In genomic region chr6:72748759-72749158, GRCh38 we compare ENCODE assay signal across 11 cellular contexts.
A peak's percentile ranks its signal among the peaks of the same experiment; 100 is the strongest.
DNase-seq lines count a peak whose midpoint lies in the region; ATAC-seq and TF ChIP-seq lines count a peak whose summit lies in the region.
"Had no signal": no experiment of that assay in that cellular context is flagged by ENCODE, and none has a peak within 500 bp of the region (broad histone marks: within the 10 kb centered on the region; RNA-seq: fewer than 3 reads in every experiment).

No MANE protein-coding gene starts in this region.

- TF ChIP-seq CTCF in GM12865 (IDR thresholded peaks at IDR 0.05; ENCODE audit: insufficient read depth, low read depth, low read length, missing control alignments) (no peak), HFF-Myc (IDR thresholded peaks at IDR 0.05; ENCODE audit: low read depth, low read length, missing control alignments) (no peak), osteoblast (IDR thresholded peaks at IDR 0.05; ENCODE audit: extremely low read depth, low read depth, low read length) (no peak), GM20000 (IDR thresholded peaks at IDR 0.05; ENCODE audit: extremely low read depth, missing control alignments) (no peak), suprapubic skin (IDR thresholded peaks at IDR 0.05) (no peak)

- H3K36me3 ChIP-seq in osteoblast (ENCODE audit: insufficient read depth, low read length) = no peaks in the 10 kb centered on the region
- no peaks in the 10 kb centered on the region for H3K36me3 ChIP-seq in suprapubic skin
- H3K36me3 ChIP-seq: esophagus squamous epithelium had no signal

- ATAC-seq in HG02798 (IDR thresholded peaks at IDR 0.05; ENCODE audit: poor library complexity, unreplicated experiment) = no peak

- peaks cover 7% of the 10 kb centered on the region for H3K4me1 ChIP-seq in osteoblast (ENCODE audit: insufficient read depth, low read length)
- peaks cover 7% of the 10 kb centered on the region for H3K4me1 ChIP-seq in suprapubic skin

- no peak overlapping the region for H2AFZ ChIP-seq in osteoblast (ENCODE audit: low read length)

- H3K4me3 ChIP-seq in GM12865 (ENCODE audit: low read depth, low read length) = no peak overlapping the region
- H3K4me3 ChIP-seq in HFF-Myc (replicated peaks; ENCODE audit: low read depth, low read length) = no peak overlapping the region
- no peak overlapping the region for H3K4me3 ChIP-seq in osteoblast (ENCODE audit: insufficient read depth, low read length)
- no peak overlapping the region for H3K4me3 ChIP-seq in suprapubic skin
- H3K4me3 ChIP-seq: esophagus squamous epithelium had no signal

- no peaks in the 10 kb centered on the region for H3K79me2 ChIP-seq in osteoblast (ENCODE audit: insufficient read depth, low read length)

- H3K4me2 ChIP-seq in osteoblast (ENCODE audit: insufficient read depth, low read length) = no peak overlapping the region

- TF ChIP-seq EP300 in suprapubic skin (IDR thresholded peaks at IDR 0.05) = no peak

- H3K9me3 ChIP-seq in osteoblast (ENCODE audit: low read depth, low read length) (no peaks in the 10 kb centered on the region), suprapubic skin (no peaks in the 10 kb centered on the region)
- H3K9me3 ChIP-seq: esophagus squamous epithelium had no signal

- TF ChIP-seq POLR2A in suprapubic skin (IDR thresholded peaks at IDR 0.05) = no peak

- H4K20me1 ChIP-seq in osteoblast (ENCODE audit: insufficient read depth, low read length) = no peaks in the 10 kb centered on the region

- no peaks in the 10 kb centered on the region for H3K27me3 ChIP-seq in osteoblast (ENCODE audit: insufficient read depth, low read length)
- no peaks in the 10 kb centered on the region for H3K27me3 ChIP-seq in suprapubic skin
- H3K27me3 ChIP-seq: esophagus squamous epithelium had no signal

- peak; percentile 51 for DNase-seq in GM12865 (ENCODE audit: low read depth)
- peak; percentile 74 for DNase-seq in HFF-Myc (ENCODE audit: extremely low read depth, low read depth)
- DNase-seq in T1000 (lab: John Stamatoyannopoulos, UW) = peak; percentile 10
- peak; percentile 62 for DNase-seq in osteoblast (ENCODE audit: insufficient read length, low spot score, missing footprints)
- no peak for DNase-seq in T-helper 9 cell
- no peak for DNase-seq in GM20000 (ENCODE audit: low spot score)
- DNase-seq in suprapubic skin (ENCODE audit: low spot score in 2 of 2) = no peak
- DNase-seq: activated CD4-positive, alpha-beta T cell treated with anti-CD3 and anti-CD28 coated beads, Interleukin-2, amount 10 ng/mL, durations not matched to agents 7 days and 5 days; esophagus squamous epithelium; NCI-H2171 had no signal

- WGBS in suprapubic skin = 0% methylated on average over 1 of the region's 1 CpG

- H3K27ac ChIP-seq in osteoblast (ENCODE audit: low read depth, low read length) (peak overlapping the region; percentile 60), suprapubic skin (no peak overlapping the region)

Comparison
In these comparisons a context has a peak if more than half of its experiments do, and no peak if none do; other contexts are left out.
1. DNase-seq: peak in GM12865 (single experiment), HFF-Myc (single experiment), T1000 (single experiment) and osteoblast (single experiment); none in T-helper 9 cell (single experiment), GM20000 (single experiment) and suprapubic skin (0 of 2).